ENCODE assay signal across 9 cellular contexts in genomic region chr15:30649952-30650929, GRCh38. TPM values are rescaled to one million over a fixed set of nuclear protein-coding genes. Genes with fewer than 3 reads are reported as not detected.
DNase-seq lines count a peak whose midpoint lies in the region; ATAC-seq and TF ChIP-seq lines count a peak whose summit lies in the region.
"Had no signal": no experiment of that assay in that cellular context is flagged by ENCODE, and none has a peak within 500 bp of the region (broad histone marks: within the 10 kb centered on the region; RNA-seq: fewer than 3 reads in every experiment).

No MANE protein-coding gene starts in this region.

- intact Hi-C loops in activated T-helper 2 cell treated with anti-CD3 and anti-CD28 coated beads, Interferon-gamma antibody, Interleukin-2, Interleukin-4, amounts not matched to agents 10 μg/mL and 5 μg/mL and 100 μg/mL, durations not matched to agents 14 hours and 24 hours and 36 hours (cut with micrococcal nuclease): no loop called here

- no peaks in the 10 kb centered on the region for H3K27me3 ChIP-seq in upper lobe of left lung
- H3K27me3 ChIP-seq: SJCRH30 had no signal

- TF ChIP-seq POLR2A in upper lobe of left lung (IDR thresholded peaks at IDR 0.05): no peak

- no peaks in the 10 kb centered on the region for H3K9me3 ChIP-seq in upper lobe of left lung
- H3K9me3 ChIP-seq: SJCRH30 had no signal

- 74 to 84% methylated on average over 5 of the region's 5 CpGs for WGBS in upper lobe of left lung, 2 donors

- peak; percentile 41 for DNase-seq in EH (ENCODE audit: low read depth)
- no peak for DNase-seq in activated T-helper 2 cell treated with anti-CD3 and anti-CD28 coated beads, Interferon-gamma antibody, Interleukin-2, Interleukin-4, amounts not matched to agents 10 μg/mL and 5 μg/mL and 100 μg/mL, durations not matched to agents 14 hours and 24 hours and 36 hours (ENCODE audit: low spot score)
- no peak for DNase-seq in NCI-H748 treated with DMSO at 0.1 percent for 48 hours (lab: John Stamatoyannopoulos, UW)
- DNase-seq in cerebellar nuclear complex (lab: John Stamatoyannopoulos, UW): no peak
- DNase-seq in upper lobe of left lung: no peak
- DNase-seq: SJCRH30 had no signal

- H3K4me1 Mint-ChIP-seq in activated T-helper 2 cell treated with anti-CD3 and anti-CD28 coated beads, Interferon-gamma antibody, Interleukin-2, Interleukin-4, amounts not matched to agents 10 μg/mL and 5 μg/mL and 100 μg/mL, durations not matched to agents 14 hours and 24 hours and 36 hours (ENCODE audit: low read depth): peaks cover 48% of the 10 kb centered on the region

- no peaks in the 10 kb centered on the region for H3K36me3 ChIP-seq in upper lobe of left lung

- no peak overlapping the region for H3K27ac ChIP-seq in upper lobe of left lung
- H3K27ac ChIP-seq: SJCRH30 had no signal

- H3K27ac Mint-ChIP-seq in activated T-helper 2 cell treated with anti-CD3 and anti-CD28 coated beads, Interferon-gamma antibody, Interleukin-2, Interleukin-4, amounts not matched to agents 10 μg/mL and 5 μg/mL and 100 μg/mL, durations not matched to agents 14 hours and 24 hours and 36 hours: peak overlapping the region; percentile 69

- H3K4me3 ChIP-seq in upper lobe of left lung: no peak overlapping the region
- H3K4me3 ChIP-seq: SJCRH30 had no signal

- ATAC-seq in GM19452 (IDR thresholded peaks at IDR 0.05; ENCODE audit: unreplicated experiment) (peak; percentile 92), HG03175 (IDR thresholded peaks at IDR 0.05; ENCODE audit: unreplicated experiment) (peak; percentile 86), GM19467 (IDR thresholded peaks at IDR 0.05; ENCODE audit: unreplicated experiment) (no peak), upper lobe of left lung (ENCODE audit: low FRiP score in 2 of 2) (no peak)

- H3K36me3 Mint-ChIP-seq in activated T-helper 2 cell treated with anti-CD3 and anti-CD28 coated beads, Interferon-gamma antibody, Interleukin-2, Interleukin-4, amounts not matched to agents 10 μg/mL and 5 μg/mL and 100 μg/mL, durations not matched to agents 14 hours and 24 hours and 36 hours (ENCODE audit: low read depth): peaks cover 67% of the 10 kb centered on the region

- no peak for TF ChIP-seq CTCF in upper lobe of left lung (IDR thresholded peaks at IDR 0.05)

- TF ChIP-seq EP300 in upper lobe of left lung (IDR thresholded peaks at IDR 0.05): no peak

- peak overlapping the region; percentile 19 for H3K4me3 Mint-ChIP-seq in activated T-helper 2 cell treated with anti-CD3 and anti-CD28 coated beads, Interferon-gamma antibody, Interleukin-2, Interleukin-4, amounts not matched to agents 10 μg/mL and 5 μg/mL and 100 μg/mL, durations not matched to agents 14 hours and 24 hours and 36 hours (ENCODE audit: low read depth)

- H3K4me1 ChIP-seq in upper lobe of left lung: no peaks in the 10 kb centered on the region
- H3K4me1 ChIP-seq: SJCRH30 had no signal

- H3K9me3 Mint-ChIP-seq in activated T-helper 2 cell treated with anti-CD3 and anti-CD28 coated beads, Interferon-gamma antibody, Interleukin-2, Interleukin-4, amounts not matched to agents 10 μg/mL and 5 μg/mL and 100 μg/mL, durations not matched to agents 14 hours and 24 hours and 36 hours: no peaks in the 10 kb centered on the region

- no peaks in the 10 kb centered on the region for H3K27me3 Mint-ChIP-seq in activated T-helper 2 cell treated with anti-CD3 and anti-CD28 coated beads, Interferon-gamma antibody, Interleukin-2, Interleukin-4, amounts not matched to agents 10 μg/mL and 5 μg/mL and 100 μg/mL, durations not matched to agents 14 hours and 24 hours and 36 hours (ENCODE audit: low read depth)

RNA-seq across cellular contexts. Expression of gene GOLGA8H, which starts 46.4 kb away (rescaled TPM):
- total RNA-seq in activated T-helper 2 cell treated with anti-CD3 and anti-CD28 coated beads, Interferon-gamma antibody, Interleukin-2, Interleukin-4, amounts not matched to agents 10 μg/mL and 5 μg/mL and 100 μg/mL, durations not matched to agents 14 hours and 24 hours and 36 hours: 0.37 and 0.76 TPM in 2 replicates
- total RNA-seq in upper lobe of left lung: 1 to 10 TPM in 2 of 6 donors, under 1 TPM in 4; 0.46 to 7.3 (median 0.89) TPM

Comparison
In these comparisons a context has a peak if more than half of its experiments do, and no peak if none do; other contexts are left out.
1. ATAC-seq: peak in GM19452 (single experiment) and HG03175 (single experiment); none in GM19467 (single experiment) and upper lobe of left lung (0 of 2).